Comparison of ENCODE assay signal across 8 cellular contexts in genomic region chr19:49664171-49665070, GRCh38. TPM values are rescaled to one million over a fixed set of nuclear protein-coding genes. Genes with fewer than 3 reads are reported as not detected.
DNase-seq lines count a peak whose midpoint lies in the region; ATAC-seq, FAIRE-seq and TF ChIP-seq lines count a peak whose summit lies in the region.

No MANE protein-coding gene starts in this region.

- intact Hi-C loops in right cardiac atrium (cut with DNase I): loop anchor here in 1 of 4 donors (10.0 kb wide), 1 partner anchor 70 kb away; the partner anchor contains the start of gene PRR12

- no peaks in the 10 kb centered on the region for H3K4me1 ChIP-seq in right cardiac atrium (ENCODE audit: control insufficient read depth, insufficient read depth, low read length)

- H3K27me3 ChIP-seq in BJ (ENCODE audit: control insufficient read depth, insufficient read depth, low read length) (no peaks in the 10 kb centered on the region), right cardiac atrium (ENCODE audit: control insufficient read depth, insufficient read depth) (no peaks in the 10 kb centered on the region)

- peaks cover 12% of the 10 kb centered on the region for H3K36me3 ChIP-seq in BJ (ENCODE audit: control insufficient read depth, insufficient read depth, low read length)

- H3K27ac ChIP-seq in angular gyrus (ENCODE audit: low read depth, low read length) (peak overlapping the region; percentile 92), right cardiac atrium (ENCODE audit: low read length) (peak overlapping the region; percentile 89)

- FAIRE-seq in urothelium cell line (lab: Jason Lieb, UNC): no peak

- ATAC-seq in GM21515 (IDR thresholded peaks at IDR 0.05; ENCODE audit: unreplicated experiment) (peak; percentile 29), right cardiac atrium (peak; percentile 82 to 83)

- DNase-seq in BJ (ENCODE audit: low read depth) (no peak), NCI-H146 treated with DMSO at 0.1 percent for 48 hours (lab: John Stamatoyannopoulos, UW; ENCODE audit: unreplicated experiment) (peak; percentile 90), T-helper 2 cell (peak; percentile 74 to 96 (median 87)), right cardiac atrium (peak; percentile 89 to 96 (median 96)), putamen (ENCODE audit: low spot score) (peak; percentile 85), urothelium cell line (ENCODE audit: low spot score) (peak; percentile 90)

- CTCF ChIA-PET in BJ (lab: Yijun Ruan, JAX): interaction anchor here (0.6 to 3.0 kb wide), 6 partner anchors 9 to 118 kb away, joined by 3 to 22 read pairs (median 5); partner anchors contain the start of gene PRMT1

- H3K4me3 ChIP-seq in BJ (ENCODE audit: low read depth, low read length) (peak overlapping the region; percentile 76), right cardiac atrium (ENCODE audit: low read length) (peak overlapping the region; percentile 70)

- peak; percentile 30; the same call in 1 of the 2 replicates for TF ChIP-seq CTCF in BJ (IDR thresholded peaks at IDR 0.05; ENCODE audit: insufficient read depth, low read depth, low read length)

- H3K9me3 ChIP-seq in right cardiac atrium (ENCODE audit: control insufficient read depth, low read length): no peaks in the 10 kb centered on the region

- POLR2A ChIA-PET in BJ (lab: Charles Lee): interaction anchor here (0.6 to 0.7 kb wide), 2 partner anchors 22 to 137 kb away, joined by 4 to 5 read pairs; partner anchors contain the start of genes RCN3 and SCAF1

- WGBS in right cardiac atrium: 1% methylated on average over 53 of the region's 53 CpGs

RNA-seq across cellular contexts. Expression of gene IRF3, which starts 1.2 kb away (rescaled TPM):
- 47.5 and 68.5 TPM in 2 replicates for polyA plus RNA-seq in BJ (2011; rRNA removed)
- polyA minus RNA-seq in BJ (2011; rRNA and poly(A)+ RNA removed): 19.2 and 32.7 TPM in 2 replicates
- total RNA-seq in right cardiac atrium: 10 to 100 TPM; 34.1 to 58.0 (median 40.7) TPM
- 39.6 TPM for polyA plus RNA-seq in right cardiac atrium

RNA-seq across cellular contexts. Expression of gene BCL2L12, which starts 1.3 kb away (rescaled TPM):
- 14.2 and 21.5 TPM in 2 replicates for polyA plus RNA-seq in BJ (2011; rRNA removed)
- 8.5 and 9.5 TPM in 2 replicates for polyA minus RNA-seq in BJ (2011; rRNA and poly(A)+ RNA removed)
- 10 to 100 TPM in 3 of 4 donors, 1 to 10 TPM in 1; 8.6 to 14.0 (median 12.4) TPM for total RNA-seq in right cardiac atrium
- polyA plus RNA-seq in right cardiac atrium: 15.1 TPM

RNA-seq across cellular contexts. Expression of gene PRMT1, which starts 12.7 kb away (rescaled TPM):
- polyA plus RNA-seq in BJ (2011; rRNA removed) (269 and 372 TPM in 2 replicates), right cardiac atrium (154 TPM)
- polyA minus RNA-seq in BJ (2011; rRNA and poly(A)+ RNA removed): 216 and 405 TPM in 2 replicates
- total RNA-seq in right cardiac atrium: 100 to 1,000 TPM; 117 to 131 (median 125) TPM

RNA-seq across cellular contexts. Expression of gene SCAF1, which starts 22.4 kb away (rescaled TPM):
- polyA plus RNA-seq in BJ (2011; rRNA removed) (2.8 and 3.4 TPM in 2 replicates), right cardiac atrium (23.3 TPM)
- polyA minus RNA-seq in BJ (2011; rRNA and poly(A)+ RNA removed): 1.7 and 2.3 TPM in 2 replicates
- 10 to 100 TPM; 41.8 to 52.7 (median 42.3) TPM for total RNA-seq in right cardiac atrium

RNA-seq across cellular contexts. Expression of gene RRAS, which starts 24.5 kb away (rescaled TPM):
- polyA plus RNA-seq in BJ (2011; rRNA removed): 117 and 186 TPM in 2 replicates
- polyA minus RNA-seq in BJ (2011; rRNA and poly(A)+ RNA removed): 70.9 and 78.5 TPM in 2 replicates
- 100 to 1,000 TPM in 1 of 4 donors, 10 to 100 TPM in 3; 76.7 to 106 (median 85.3) TPM for total RNA-seq in right cardiac atrium
- 153 TPM for polyA plus RNA-seq in right cardiac atrium
